ENCODE assay signal across 27 cellular contexts in the genomic region with DNA sequence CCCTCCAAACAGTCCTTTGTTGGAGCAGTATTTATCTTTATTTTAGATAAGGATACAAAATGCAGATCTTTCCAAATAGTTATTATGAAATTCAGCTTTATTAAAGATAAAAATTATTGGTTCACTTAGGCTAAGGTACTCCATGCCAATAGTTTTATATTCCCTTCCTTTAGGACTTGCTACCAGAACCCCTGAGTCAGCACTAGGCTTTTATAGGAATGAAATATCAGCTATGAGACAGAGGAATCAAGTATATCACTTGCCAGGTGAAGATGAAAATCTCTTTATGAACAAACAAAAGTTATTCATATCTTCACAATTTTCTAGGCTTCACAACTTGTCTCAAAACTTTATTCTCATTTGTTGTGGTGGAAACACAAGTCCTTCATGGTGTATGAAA.
"Had no signal": no experiment of that assay in that cellular context is flagged by ENCODE, and none has a peak within 500 bp of the region (broad histone marks: within the 10 kb centered on the region; RNA-seq: fewer than 3 reads in every experiment).

No MANE protein-coding gene starts in this region.

- H3K27me3 ChIP-seq: stomach, suprapubic skin, testis, thyroid gland, tibial artery, tibial nerve, transverse colon, upper lobe of left lung, upper lobe of right lung, vagina had no signal

- ATAC-seq: stimulated activated effector memory CD8-positive, alpha-beta T cell treated with anti-CD3 and anti-CD28 coated beads, Interleukin-12 subunit alpha, Interleukin-12 subunit beta, amount 100 ng/mL, for 72 hours; stimulated activated memory B cell treated with anti-CD40 and anti-IgM and Interleukin-4, amounts not matched to agents 10 μg/mL and 1 μg/mL and 100 μg/mL, for 72 hours; stimulated activated naive B cell treated with anti-CD40 and anti-IgM and Interleukin-4, amounts not matched to agents 10 μg/mL and 1 μg/mL and 100 μg/mL, for 72 hours; stimulated activated naive CD8-positive, alpha-beta T cell treated with anti-CD3 and anti-CD28 coated beads, Interleukin-15, amount 100 ng/mL, for 72 hours; stimulated activated naive CD8-positive, alpha-beta T cell treated with anti-CD3 and anti-CD28 coated beads, Interleukin-15, Interleukin-2, amounts not matched to agents 100 U/mL and 50 U/mL, for 24 hours; upper lobe of right lung had no signal

- H3K4me3 ChIP-seq: stomach, suprapubic skin, testis, thoracic aorta, thyroid gland, tibial artery, tibial nerve, transverse colon, upper lobe of left lung, upper lobe of right lung, uterus, vagina had no signal

- H3K9me3 ChIP-seq: suprapubic skin, testis, thoracic aorta, thyroid gland, tibial artery, tibial nerve, transverse colon, upper lobe of left lung, upper lobe of right lung, uterus, vagina had no signal

- FAIRE-seq: urothelium cell line had no signal

- DNase-seq: stimulated activated CD4-positive, alpha-beta T cell treated with anti-CD3 and anti-CD28 coated beads, Interleukin-2, amount 100 ng/mL, for 48 hours; stimulated activated CD4-positive, alpha-beta T cell treated with anti-CD3 and anti-CD28 coated beads, Interleukin-4, amount 100 ng/mL, for 1 hour; stimulated activated CD4-positive, alpha-beta T cell treated with anti-CD3 and anti-CD28 coated beads, Interleukin-4, amount 100 ng/mL, for 24 hours; stimulated activated CD4-positive, alpha-beta T cell treated with anti-CD3 and anti-CD28 coated beads, Interleukin-4, amount 100 ng/mL, for 4 hours; stimulated activated CD8-positive, alpha-beta memory T cell treated with anti-CD3 and anti-CD28 coated beads, Interleukin-4, amount 100 ng/mL, for 48 hours; stimulated activated naive B cell treated with anti-CD40 and anti-IgM and Interleukin-4, amounts not matched to agents 10 μg/mL and 1 μg/mL and 100 μg/mL, for 72 hours; stimulated activated naive CD4-positive, alpha-beta T cell; stimulated activated naive CD4-positive, alpha-beta T cell treated with Interleukin-2 at 50 U/mL for 16 hours; stimulated activated naive CD8-positive, alpha-beta T cell treated with anti-CD3 and anti-CD28 coated beads, Interleukin-15, amount 100 ng/mL, for 72 hours; stimulated activated naive CD8-positive, alpha-beta T cell treated with anti-CD3 and anti-CD28 coated beads, Interleukin-15, Interleukin-2, amounts not matched to agents 100 U/mL and 50 U/mL, for 24 hours; stomach; substantia nigra; testis; thyroid gland; tibial artery; transverse colon; trophoblast cell; upper lobe of left lung; upper lobe of right lung; uterus had no signal

- H3K36me3 ChIP-seq: stomach, suprapubic skin, thoracic aorta, thyroid gland, tibial artery, tibial nerve, transverse colon, upper lobe of left lung, upper lobe of right lung, uterus, vagina had no signal

- H3K4me1 ChIP-seq: stomach, suprapubic skin, testis, thyroid gland, tibial artery, tibial nerve, transverse colon, upper lobe of left lung, upper lobe of right lung, uterus, vagina had no signal

- H3K27ac ChIP-seq: stomach, suprapubic skin, testis, thoracic aorta, tibial artery, tibial nerve, transverse colon, upper lobe of left lung, upper lobe of right lung, uterus, vagina had no signal
